7 cellular contexts compared by ENCODE assay signal in the genomic region with DNA sequence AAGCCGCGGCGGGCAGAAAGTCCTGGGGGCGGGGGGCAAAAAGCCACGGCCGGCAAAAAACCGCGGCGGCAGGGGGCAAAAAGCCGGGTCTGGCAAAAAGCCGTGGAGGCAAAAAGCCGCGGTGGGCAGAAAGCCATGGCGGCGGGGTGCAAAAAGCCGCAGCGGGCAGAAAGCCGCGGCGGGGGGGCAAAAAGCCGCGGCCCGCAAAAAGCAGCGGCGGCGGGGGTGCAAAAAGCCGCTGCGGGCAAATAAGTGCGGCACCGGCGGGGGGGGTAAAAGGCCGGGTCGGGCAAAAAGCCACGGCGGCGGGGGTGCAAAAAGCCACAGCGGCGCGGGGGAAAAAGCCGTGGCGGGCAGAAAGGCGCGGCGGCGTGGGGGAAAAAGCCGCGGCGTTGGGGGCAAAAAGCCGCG.
DNase-seq lines count a peak whose midpoint lies in the region; ATAC-seq and TF ChIP-seq lines count a peak whose summit lies in the region.
"Not testable (repeated sequence)": the region's sequence is repeated elsewhere in the genome, so short reads cannot be mapped to it uniquely, and the experiment has no call there.

No MANE protein-coding gene starts in this region.

- H3K36me3 Mint-ChIP-seq in activated T-cell treated with anti-CD3 and anti-CD28 coated beads, Interleukin-2, amount 50 U/mL, for 4 hours (ENCODE audit: insufficient read depth); naive B cell: not testable (repeated sequence)

- H3K4me3 Mint-ChIP-seq in activated T-cell treated with anti-CD3 and anti-CD28 coated beads, Interleukin-2, amount 50 U/mL, for 4 hours = peak overlapping the region; percentile 40
- H3K4me3 Mint-ChIP-seq in naive B cell = peak overlapping the region in 6 of 8 donors; percentile 60 to 87 (median 77)

- H3K4me3 ChIP-seq in GM12865 (ENCODE audit: low read depth, low read length) (peak overlapping the region; percentile 31), SJCRH30 (peak overlapping the region; percentile 54), spleen (peak overlapping the region in 5 of 8 donors; percentile 17 to 68 (median 52))
- not testable (repeated sequence) for H3K4me3 ChIP-seq in hepatocyte

- not testable (repeated sequence) for H3K27me3 ChIP-seq in SJCRH30, hepatocyte
- H3K27me3 ChIP-seq in spleen (replicated peaks in 1 of 7) = peaks cover 0 to 10% (median 0%) of the 10 kb centered on the region in 7 donors

- intact Hi-C loops in spleen (cut with DNase I; ENCODE audit: low total_unique reads) = not testable (repeated sequence)

- 0% methylated on average over 12 of the region's 50 CpGs for WGBS in hepatocyte (ENCODE audit: low lambda C conversion rate, missing lambda C conversion rate)
- 1% methylated on average over 39 to 50 of the region's 50 CpGs; no CpG with 5 or more reads in 1 of the 5 donors for WGBS in spleen, 5 donors

- H3K36me3 ChIP-seq in SJCRH30; hepatocyte (replicated peaks; ENCODE audit: insufficient read depth, low read depth); spleen: not testable (repeated sequence)

- not testable (repeated sequence) for H4K20me1 ChIP-seq in hepatocyte (ENCODE audit: insufficient read depth, poor library complexity, severe bottlenecking)

- not testable (repeated sequence) for H3K4me1 ChIP-seq in SJCRH30; hepatocyte (ENCODE audit: insufficient read depth); spleen

- not testable (repeated sequence) for DNase-seq in GM12865 (ENCODE audit: low read depth); activated T-cell treated with anti-CD3 and anti-CD28 coated beads, Interleukin-2, amount 50 U/mL, for 4 hours; naive B cell
- DNase-seq in SJCRH30 (peak; percentile 3 to 17), ecto neural progenitor cell (ENCODE audit: low spot score) (peak; percentile 55), hepatocyte (ENCODE audit: low spot score) (peak; percentile 6), spleen (peak; percentile 85)

- H3K9me3 ChIP-seq in SJCRH30 (replicated peaks); hepatocyte (ENCODE audit: low read depth); spleen: not testable (repeated sequence)

- not testable (repeated sequence) for TF ChIP-seq CTCF in GM12865 (IDR thresholded peaks at IDR 0.05; ENCODE audit: insufficient read depth, low read depth, low read length, missing control alignments); hepatocyte (IDR thresholded peaks at IDR 0.05; ENCODE audit: poor library complexity); spleen (IDR thresholded peaks at IDR 0.05 in 8 of 11, conservative IDR thresholded peaks at IDR 0.05 in 3 of 11)

- not testable (repeated sequence) for H3K4me1 Mint-ChIP-seq in activated T-cell treated with anti-CD3 and anti-CD28 coated beads, Interleukin-2, amount 50 U/mL, for 4 hours (ENCODE audit: low read depth); naive B cell

- H3K9me2 ChIP-seq in hepatocyte (replicated peaks; ENCODE audit: insufficient read depth) = not testable (repeated sequence)

- H3K79me2 ChIP-seq in hepatocyte = not testable (repeated sequence)

- not testable (repeated sequence) for H3K27ac ChIP-seq in SJCRH30, hepatocyte
- H3K27ac ChIP-seq in spleen = peak overlapping the region in 2 of 8 donors; percentile 47 to 65

- not testable (repeated sequence) for TF ChIP-seq POLR2A in spleen (IDR thresholded peaks at IDR 0.05)

- H2AFZ ChIP-seq in hepatocyte = not testable (repeated sequence)

- H3K27me3 Mint-ChIP-seq in activated T-cell treated with anti-CD3 and anti-CD28 coated beads, Interleukin-2, amount 50 U/mL, for 4 hours (ENCODE audit: low read depth); naive B cell: not testable (repeated sequence)

- ATAC-seq in activated T-cell treated with anti-CD3 and anti-CD28 coated beads, Interleukin-2, amount 50 U/mL, for 4 hours; naive B cell (ENCODE audit: low read depth in 2 of 2): not testable (repeated sequence)

- not testable (repeated sequence) for H3K27ac Mint-ChIP-seq in naive B cell

- H3K9me3 Mint-ChIP-seq in activated T-cell treated with anti-CD3 and anti-CD28 coated beads, Interleukin-2, amount 50 U/mL, for 4 hours; naive B cell: not testable (repeated sequence)

- peak overlapping the region; percentile 86 for H3K4me2 ChIP-seq in hepatocyte
